Comparison of ENCODE assay signal across 8 cellular contexts in genomic region chr2:72915907-72916742, GRCh38. TPM values are rescaled to one million over a fixed set of nuclear protein-coding genes. Genes with fewer than 3 reads are reported as not detected.
DNase-seq lines count a peak whose midpoint lies in the region; ATAC-seq, FAIRE-seq and TF ChIP-seq lines count a peak whose summit lies in the region.

No MANE protein-coding gene starts in this region.

- peak; percentile 54 for DNase-seq in GM18507 (ENCODE audit: extremely low spot score, insufficient read length, low read depth)
- peak; percentile 54 for DNase-seq in GM23248
- DNase-seq in LoVo (ENCODE audit: low spot score) = peak; percentile 83
- peak; percentile 45 for DNase-seq in activated CD8-positive, alpha-beta T cell treated with anti-CD3 and anti-CD28 coated beads, Interleukin-2, amount 10 ng/mL, durations not matched to agents 7 days and 5 days
- no peak for DNase-seq in Right ventricle myocardium inferior (ENCODE audit: missing footprints)
- peak in 1 of 5 donors; percentile 39 for DNase-seq in ovary
- no peak for DNase-seq in GOT3 (lab: John Stamatoyannopoulos, UW)
- DNase-seq in caudate nucleus (lab: John Stamatoyannopoulos, UW) = no peak

- H3K27me3 Mint-ChIP-seq in activated CD8-positive, alpha-beta T cell treated with anti-CD3 and anti-CD28 coated beads, Interleukin-2, amount 10 ng/mL, durations not matched to agents 7 days and 5 days (ENCODE audit: low read depth) = peaks cover 76% of the 10 kb centered on the region

- H4K20me1 ChIP-seq in GM23248 (ENCODE audit: insufficient read depth) = no peaks in the 10 kb centered on the region

- peak; percentile 27 for ATAC-seq in activated CD8-positive, alpha-beta T cell treated with anti-CD3 and anti-CD28 coated beads, Interleukin-2, amount 10 ng/mL, durations not matched to agents 7 days and 5 days
- peak; percentile 38 for ATAC-seq in Right ventricle myocardium inferior

- no peak for TF ChIP-seq CTCF in ovary (IDR thresholded peaks at IDR 0.05)

- no peaks in the 10 kb centered on the region for H3K36me3 ChIP-seq in GM23248 (ENCODE audit: low read depth)
- H3K36me3 ChIP-seq in ovary = no peaks in the 10 kb centered on the region

- H3K27ac ChIP-seq in GM23248 (no peak overlapping the region), ovary (no peak overlapping the region), caudate nucleus (ENCODE audit: low read depth, low read length) (no peak overlapping the region)

- H3K4me2 ChIP-seq in GM23248 (ENCODE audit: unreplicated experiment) = no peak overlapping the region

- no peaks in the 10 kb centered on the region for H3K9me3 Mint-ChIP-seq in activated CD8-positive, alpha-beta T cell treated with anti-CD3 and anti-CD28 coated beads, Interleukin-2, amount 10 ng/mL, durations not matched to agents 7 days and 5 days (ENCODE audit: insufficient read depth)

- H3K4me3 Mint-ChIP-seq in activated CD8-positive, alpha-beta T cell treated with anti-CD3 and anti-CD28 coated beads, Interleukin-2, amount 10 ng/mL, durations not matched to agents 7 days and 5 days = peak overlapping the region; percentile 58

- WGBS in GM23248 (ENCODE audit: low coverage in 1 of 2, low lambda C conversion rate in 2 of 2, missing lambda C conversion rate in 2 of 2), 2 experiments = 2 to 4% methylated on average over 63 to 64 of the region's 86 CpGs
- WGBS in ovary, 3 donors = 1 to 2% (median 1%) methylated on average over 62 to 86 of the region's 86 CpGs

- peaks cover 30% of the 10 kb centered on the region for H3K4me1 Mint-ChIP-seq in activated CD8-positive, alpha-beta T cell treated with anti-CD3 and anti-CD28 coated beads, Interleukin-2, amount 10 ng/mL, durations not matched to agents 7 days and 5 days (ENCODE audit: low read depth)

- H3K27ac Mint-ChIP-seq in activated CD8-positive, alpha-beta T cell treated with anti-CD3 and anti-CD28 coated beads, Interleukin-2, amount 10 ng/mL, durations not matched to agents 7 days and 5 days = no peak overlapping the region

- H3K9me3 ChIP-seq in GM23248 (ENCODE audit: low read depth) = no peaks in the 10 kb centered on the region
- H3K9me3 ChIP-seq in ovary = no peaks in the 10 kb centered on the region

- POLR2A ChIA-PET in activated CD8-positive, alpha-beta T cell treated with anti-CD3 and anti-CD28 coated beads, Interleukin-2, amount 10 ng/mL, durations not matched to agents 7 days and 5 days (lab: Charles Lee) = no interaction called here

- H3K9me2 ChIP-seq in GM23248 (ENCODE audit: insufficient read depth) = no peaks in the 10 kb centered on the region

- no peaks in the 10 kb centered on the region for H3K79me2 ChIP-seq in GM23248 (ENCODE audit: insufficient read depth)

- peak; percentile 36 for FAIRE-seq in GM18507 (lab: Jason Lieb, UNC)

- H3K9ac ChIP-seq in GM23248 = no peak overlapping the region

- intact Hi-C loops in Right ventricle myocardium inferior (cut with DNase I) (no loop called here), ovary (cut with DNase I) (no loop called here)

- H3K36me3 Mint-ChIP-seq in activated CD8-positive, alpha-beta T cell treated with anti-CD3 and anti-CD28 coated beads, Interleukin-2, amount 10 ng/mL, durations not matched to agents 7 days and 5 days (ENCODE audit: low read depth) = no peaks in the 10 kb centered on the region

- no peak for TF ChIP-seq POLR2A in ovary (IDR thresholded peaks at IDR 0.05)

- H3K4me1 ChIP-seq in GM23248 (ENCODE audit: insufficient read depth) = no peaks in the 10 kb centered on the region
- H3K4me1 ChIP-seq in ovary (ENCODE audit: insufficient read depth) = peaks cover 9% of the 10 kb centered on the region

- H3K27me3 ChIP-seq in GM23248 (replicated peaks; ENCODE audit: insufficient read depth) (peaks cover 92% of the 10 kb centered on the region), ovary (no peaks in the 10 kb centered on the region)

- in situ Hi-C loops in GM23248 (cut with MboI) = no loop called here

- no peak overlapping the region for H3K4me3 ChIP-seq in GM23248
- peak overlapping the region; percentile 29 for H3K4me3 ChIP-seq in ovary

- H3F3A ChIP-seq in GM23248 (ENCODE audit: insufficient read depth) = no peaks in the 10 kb centered on the region

- no peak overlapping the region for H2AFZ ChIP-seq in GM23248

- no peak for TF ChIP-seq EP300 in ovary (IDR thresholded peaks at IDR 0.05)

- CTCF ChIA-PET in activated CD8-positive, alpha-beta T cell treated with anti-CD3 and anti-CD28 coated beads, Interleukin-2, amount 10 ng/mL, durations not matched to agents 7 days and 5 days (lab: Charles Lee) = interaction anchor here (0.8 to 2.8 kb wide), 7 partner anchors 10 to 261 kb away, joined by 3 to 10 read pairs (median 6); partner anchors contain the start of gene SPR

RNA-seq across cellular contexts. Expression of gene EMX1, which starts 1.2 kb away (rescaled TPM):
- total RNA-seq in GM23248 (2014; rRNA removed; shearing (Covaris generic)) = not detected in 2 replicates
- polyA plus RNA-seq in GM23248 (2016; fragmentation: Nextera tagmentation; extraction: Ambion mirVana) (not detected in 2 replicates), ovary (under 1 TPM in 1 of 2 donors, not detected in 1; 0.28 TPM)
- not detected for total RNA-seq in activated CD8-positive, alpha-beta T cell treated with anti-CD3 and anti-CD28 coated beads, Interleukin-2, amount 10 ng/mL, durations not matched to agents 7 days and 5 days
- total RNA-seq in Right ventricle myocardium inferior (not detected), ovary (1 to 10 TPM in 1 of 7 donors, under 1 TPM in 2, not detected in 4; 0.20 to 1.1 (median 0.28) TPM)

RNA-seq across cellular contexts. Expression of gene SPR, which starts 28.9 kb away (rescaled TPM):
- 21.1 and 39.0 TPM in 2 replicates for total RNA-seq in GM23248 (2014; rRNA removed; shearing (Covaris generic))
- polyA plus RNA-seq in GM23248 (2016; fragmentation: Nextera tagmentation; extraction: Ambion mirVana) = 17.1 and 19.6 TPM in 2 replicates
- under 1 TPM; 0.65 to 0.79 TPM for total RNA-seq in activated CD8-positive, alpha-beta T cell treated with anti-CD3 and anti-CD28 coated beads, Interleukin-2, amount 10 ng/mL, durations not matched to agents 7 days and 5 days
- 52.4 TPM for total RNA-seq in Right ventricle myocardium inferior
- 10 to 100 TPM in 6 of 7 donors, 1 to 10 TPM in 1; 9.3 to 36.2 (median 18.5) TPM for total RNA-seq in ovary
- polyA plus RNA-seq in ovary = 10 to 100 TPM; 11.9 to 26.1 TPM

Comparison
In these comparisons a context has a peak if more than half of its experiments do, and no peak if none do; other contexts are left out.
1. DNase-seq: peak in GM18507 (single experiment), GM23248 (single experiment), LoVo (single experiment) and activated CD8-positive, alpha-beta T cell treated with anti-CD3 and anti-CD28 coated beads, Interleukin-2, amount 10 ng/mL, durations not matched to agents 7 days and 5 days (single experiment); none in Right ventricle myocardium inferior (single experiment), GOT3 (single experiment) and caudate nucleus (0 of 61).
2. RNA of gene SPR, which starts 28.9 kb away (total RNA-seq): 52.4 TPM in Right ventricle myocardium inferior (single experiment), 21.1 to 39.0 TPM in GM23248 and 9.3 to 36.2 TPM in ovary; 0.65 to 0.79 TPM in activated CD8-positive, alpha-beta T cell treated with anti-CD3 and anti-CD28 coated beads, Interleukin-2, amount 10 ng/mL, durations not matched to agents 7 days and 5 days; every median in the first group is over 4 times any median in the second.